14 cellular contexts compared by ENCODE assay signal in the genomic region with DNA sequence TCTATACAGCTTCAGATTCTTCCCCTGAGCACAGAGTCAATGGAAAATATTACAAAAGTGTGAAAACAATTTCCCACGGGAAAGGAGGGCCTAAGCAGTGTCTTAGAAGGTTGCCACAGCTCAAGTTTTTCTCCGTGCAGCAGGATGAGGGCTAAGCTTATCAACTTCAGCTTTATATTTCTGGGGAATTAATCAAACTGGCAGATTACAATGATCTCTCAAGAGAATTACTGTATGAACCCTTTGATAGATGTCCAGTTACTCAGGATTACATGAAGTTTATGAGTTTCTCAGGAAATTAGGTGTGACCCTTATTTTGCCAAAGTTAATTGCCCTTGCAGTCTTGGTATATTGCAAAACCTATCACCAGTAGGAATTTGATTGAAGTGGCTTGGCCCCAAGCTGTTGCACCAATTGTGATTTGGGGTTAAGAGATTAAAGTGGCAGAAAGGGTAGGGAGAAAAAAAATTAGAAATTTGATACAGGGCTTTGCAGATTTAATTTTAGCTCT.
"Had no signal": no experiment of that assay in that cellular context is flagged by ENCODE, and none has a peak within 500 bp of the region (broad histone marks: within the 10 kb centered on the region; RNA-seq: fewer than 3 reads in every experiment).

No MANE protein-coding gene starts in this region.

- H3K4me1 Mint-ChIP-seq: natural killer cell had no signal

- FAIRE-seq: islet of Langerhans had no signal

- ATAC-seq: activated naive CD8-positive, alpha-beta T cell treated with anti-CD3 and anti-CD28 coated beads, Interleukin-2, amount 50 U/mL, for 24 hours; gastrocnemius medialis; heart right ventricle; left lung; natural killer cell had no signal

- H3K27ac Mint-ChIP-seq: activated CD4-positive, alpha-beta memory T cell treated with anti-CD3 and anti-CD28 coated beads, Interleukin-2, amount 10 ng/mL, durations not matched to agents 7 days and 5 days; activated naive CD8-positive, alpha-beta T cell treated with anti-CD3 and anti-CD28 coated beads, Interleukin-2, amount 50 U/mL, for 24 hours; natural killer cell had no signal

- H3K4me3 ChIP-seq: coronary artery, gastrocnemius medialis, heart right ventricle, left lung, stomach had no signal

- DNase-seq: activated CD4-positive, alpha-beta memory T cell treated with anti-CD3 and anti-CD28 coated beads, Interleukin-2, amount 10 ng/mL, durations not matched to agents 7 days and 5 days; activated naive CD4-positive, alpha-beta T cell treated with Interleukin-2 at 50 U/mL for 16 hours; activated naive CD8-positive, alpha-beta T cell treated with anti-CD3 and anti-CD28 coated beads, Interleukin-2, amount 50 U/mL, for 24 hours; caudate nucleus; effector CD8-positive, alpha-beta T cell; gastrocnemius medialis; heart right ventricle; left lung; natural killer cell; stimulated activated CD4-positive, alpha-beta T cell treated with anti-CD3 and anti-CD28 coated beads, Interleukin-4, amount 100 ng/mL, for 1 hour; stomach; T1000 had no signal

- H3K36me3 Mint-ChIP-seq: natural killer cell had no signal

- H3K27me3 Mint-ChIP-seq: activated CD4-positive, alpha-beta memory T cell treated with anti-CD3 and anti-CD28 coated beads, Interleukin-2, amount 10 ng/mL, durations not matched to agents 7 days and 5 days had no signal

- H3K9me3 Mint-ChIP-seq: activated CD4-positive, alpha-beta memory T cell treated with anti-CD3 and anti-CD28 coated beads, Interleukin-2, amount 10 ng/mL, durations not matched to agents 7 days and 5 days; activated naive CD8-positive, alpha-beta T cell treated with anti-CD3 and anti-CD28 coated beads, Interleukin-2, amount 50 U/mL, for 24 hours; natural killer cell had no signal

- H3K9me3 ChIP-seq: gastrocnemius medialis, heart right ventricle, left lung, stomach had no signal

- H3K4me3 Mint-ChIP-seq: activated CD4-positive, alpha-beta memory T cell treated with anti-CD3 and anti-CD28 coated beads, Interleukin-2, amount 10 ng/mL, durations not matched to agents 7 days and 5 days; activated naive CD8-positive, alpha-beta T cell treated with anti-CD3 and anti-CD28 coated beads, Interleukin-2, amount 50 U/mL, for 24 hours; natural killer cell had no signal
